In the genomic region with DNA sequence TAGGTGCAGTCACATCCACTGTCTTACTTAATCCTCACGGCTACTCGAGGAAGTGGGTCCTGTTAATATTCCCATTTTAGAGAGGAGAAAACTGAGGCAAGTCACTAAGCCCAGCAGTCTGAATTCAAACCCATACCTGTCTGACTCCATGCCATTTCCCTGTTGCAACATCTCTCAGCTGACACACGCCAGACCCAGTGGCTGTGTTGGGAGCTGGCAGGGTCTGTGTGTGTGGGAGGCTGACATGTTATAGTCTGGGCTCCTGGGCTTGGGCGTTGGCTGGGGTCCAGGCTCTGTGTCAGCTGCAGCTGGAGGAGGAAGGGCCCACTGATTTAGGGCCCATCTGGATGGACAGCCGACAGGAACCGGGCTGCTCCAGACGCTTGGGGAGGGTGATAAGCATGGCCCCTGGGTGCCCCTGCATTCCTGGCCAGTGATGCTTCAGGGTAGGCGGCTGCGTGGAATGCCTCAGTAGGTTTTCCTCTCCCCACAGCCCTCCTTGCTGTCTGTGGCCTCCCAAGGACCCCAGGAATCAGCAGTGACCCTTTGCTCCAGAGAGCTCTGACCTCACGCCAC, we compare ENCODE assay signal across 11 cellular contexts.
DNase-seq lines count a peak whose midpoint lies in the region; ATAC-seq, FAIRE-seq and TF ChIP-seq lines count a peak whose summit lies in the region.
"Had no signal": no experiment of that assay in that cellular context is flagged by ENCODE, and none has a peak within 500 bp of the region (broad histone marks: within the 10 kb centered on the region; RNA-seq: fewer than 3 reads in every experiment).

No MANE protein-coding gene starts in this region.

- peak overlapping the region; percentile 63 for H3K4me2 ChIP-seq in skeletal muscle satellite cell (ENCODE audit: low read length)

- FAIRE-seq in GM12892 (lab: Jason Lieb, UNC): no peak

- TF ChIP-seq POLR2A in adrenal gland (IDR thresholded peaks at IDR 0.05) (no peak), esophagus squamous epithelium (IDR thresholded peaks at IDR 0.05) (no peak), GM12892 (IDR thresholded peaks at IDR 0.05; ENCODE audit: low read depth, low read length) (no peak)

- H3K27me3 ChIP-seq in adrenal gland (no peaks in the 10 kb centered on the region), right atrium auricular region (no peaks in the 10 kb centered on the region), skeletal muscle satellite cell (ENCODE audit: control insufficient read depth, insufficient read depth, low read length) (no peaks in the 10 kb centered on the region), esophagus squamous epithelium (peaks cover 0 to 14% (median 0%) of the 10 kb centered on the region in 4 donors)

- peaks cover 20% of the 10 kb centered on the region for H3K27me3 Mint-ChIP-seq in HFFc6 (ENCODE audit: insufficient read depth)

- H3K9me3 ChIP-seq in adrenal gland (replicated peaks in 1 of 3) (no peaks in the 10 kb centered on the region), right atrium auricular region (no peaks in the 10 kb centered on the region), skeletal muscle satellite cell (replicated peaks; ENCODE audit: low read length) (no peaks in the 10 kb centered on the region), esophagus squamous epithelium (no peaks in the 10 kb centered on the region)
- H3K9me3 ChIP-seq: suprapubic skin had no signal

- H3K4me1 ChIP-seq in adrenal gland (replicated peaks in 1 of 2) (no peaks in the 10 kb centered on the region), right atrium auricular region (peaks cover 0 to 26% of the 10 kb centered on the region in 2 donors), skeletal muscle satellite cell (ENCODE audit: control insufficient read depth, insufficient read depth, low read length) (peaks cover 31% of the 10 kb centered on the region), esophagus squamous epithelium (peaks cover 0 to 32% (median 0%) of the 10 kb centered on the region in 3 donors)

- H3K4me3 Mint-ChIP-seq in HFFc6: no peak overlapping the region
- H3K4me3 Mint-ChIP-seq: naive B cell had no signal

- intact Hi-C loops in adrenal gland (cut with DNase I): no loop called here
- intact Hi-C loops in esophagus squamous epithelium (cut with DNase I): no loop called here

- H3K4me1 Mint-ChIP-seq in HFFc6 (ENCODE audit: low read depth): peaks cover 18% of the 10 kb centered on the region
- H3K4me1 Mint-ChIP-seq: naive B cell had no signal

- H3K27ac ChIP-seq in adrenal gland: peak overlapping the region in 1 of 5 donors; percentile 48
- H3K27ac ChIP-seq in right atrium auricular region: peak overlapping the region; percentile 46 to 51
- no peak overlapping the region for H3K27ac ChIP-seq in esophagus squamous epithelium
- H3K27ac ChIP-seq: SK-N-MC, suprapubic skin had no signal

- no peak overlapping the region for H3K27ac Mint-ChIP-seq in HFFc6

- DNase-seq in HFFc6 (peak; percentile 78), adrenal gland (peak in 6 of 7 donors; percentile 48 to 72 (median 56)), right atrium auricular region (ENCODE audit: low spot score) (peak; percentile 89), CD1c-positive myeloid dendritic cell (ENCODE audit: extremely low spot score) (no peak), esophagus squamous epithelium (lab: John Stamatoyannopoulos, UW) (no peak), GM12892 (ENCODE audit: insufficient read length) (no peak)
- DNase-seq: naive B cell had no signal

- H3K36me3 Mint-ChIP-seq in HFFc6 (ENCODE audit: low read depth): no peaks in the 10 kb centered on the region
- H3K36me3 Mint-ChIP-seq: naive B cell had no signal

- H3K4me3 ChIP-seq in adrenal gland (no peak overlapping the region), right atrium auricular region (no peak overlapping the region), skeletal muscle satellite cell (ENCODE audit: low read length) (peak overlapping the region; percentile 3), esophagus squamous epithelium (no peak overlapping the region)
- H3K4me3 ChIP-seq: SK-N-MC, suprapubic skin had no signal

- H3K36me3 ChIP-seq in adrenal gland (replicated peaks in 1 of 2): no peaks in the 10 kb centered on the region
- H3K36me3 ChIP-seq in right atrium auricular region: no peaks in the 10 kb centered on the region
- no peaks in the 10 kb centered on the region for H3K36me3 ChIP-seq in skeletal muscle satellite cell (ENCODE audit: insufficient read depth, low read length)
- no peaks in the 10 kb centered on the region for H3K36me3 ChIP-seq in esophagus squamous epithelium
- H3K36me3 ChIP-seq: suprapubic skin had no signal

- peaks cover 2% of the 10 kb centered on the region; the same call in 1 of the 2 replicates for H3K9me3 Mint-ChIP-seq in HFFc6

- H3K9ac ChIP-seq in skeletal muscle satellite cell (ENCODE audit: low read depth, low read length): peak overlapping the region; percentile 26

- WGBS in adrenal gland, 4 donors: 38 to 65% (median 47%) methylated on average over 2 to 10 of the region's 10 CpGs
- WGBS in esophagus squamous epithelium, 2 donors: 28 to 43% methylated on average over 5 to 6 of the region's 10 CpGs

- ATAC-seq in GM19397 (IDR thresholded peaks at IDR 0.05; ENCODE audit: unreplicated experiment): no peak

- TF ChIP-seq CTCF in HFFc6 (IDR thresholded peaks at IDR 0.05) (no peak), adrenal gland (IDR thresholded peaks at IDR 0.05) (no peak), right atrium auricular region (IDR thresholded peaks at IDR 0.05) (no peak), esophagus squamous epithelium (IDR thresholded peaks at IDR 0.05) (no peak)

Comparison
In these comparisons a context has a peak if more than half of its experiments do, and no peak if none do; other contexts are left out.
1. DNase-seq: peak in HFFc6 (single experiment), adrenal gland (6 of 7) and right atrium auricular region (single experiment); none in CD1c-positive myeloid dendritic cell (single experiment), esophagus squamous epithelium (single experiment) and GM12892 (single experiment).
2. H3K27ac ChIP-seq: peak in right atrium auricular region (2 of 2); none in esophagus squamous epithelium (0 of 4).